ENCODE assay signal across 8 cellular contexts in the genomic region with DNA sequence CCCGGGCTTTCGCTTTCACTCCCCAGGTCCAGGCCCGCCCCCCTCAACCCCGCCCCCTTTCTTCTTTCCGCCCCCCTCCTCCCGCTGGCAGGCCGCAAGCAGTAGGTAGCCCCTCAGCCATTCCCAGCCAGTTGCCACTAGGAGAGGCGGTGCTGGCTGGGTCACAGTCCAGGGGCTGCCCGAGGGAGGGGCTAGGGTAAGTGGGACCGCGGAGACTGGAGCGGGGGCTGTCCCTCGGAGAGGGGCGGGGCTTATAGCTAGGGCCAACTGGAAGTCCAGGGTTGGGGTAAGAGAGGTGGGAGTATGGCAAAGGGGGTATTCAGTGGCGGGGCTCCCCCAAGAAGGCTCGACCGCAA. TPM values are rescaled to one million over a fixed set of nuclear protein-coding genes. Genes with fewer than 3 reads are reported as not detected.
DNase-seq lines count a peak whose midpoint lies in the region; ATAC-seq and TF ChIP-seq lines count a peak whose summit lies in the region.

No MANE protein-coding gene starts in this region.

- peak overlapping the region; percentile 95 for H3K4me2 ChIP-seq in trophoblast cell (ENCODE audit: low read length)

- peak overlapping the region; percentile 66 for H3K14ac ChIP-seq in trophoblast cell (ENCODE audit: low read length)

- no peak overlapping the region for H2BK12ac ChIP-seq in trophoblast cell (ENCODE audit: low read length)

- peak; percentile 67 for ATAC-seq in HG02798 (IDR thresholded peaks at IDR 0.05; ENCODE audit: poor library complexity, unreplicated experiment)

- peak overlapping the region; percentile 82 for H4K91ac ChIP-seq in trophoblast cell (ENCODE audit: low read depth, low read length)

- TF ChIP-seq CTCF in GM12875 (IDR thresholded peaks at IDR 0.05; ENCODE audit: borderline replicate concordance, insufficient read depth, low read depth, low read length), result no peak
- TF ChIP-seq CTCF in transverse colon (IDR thresholded peaks at IDR 0.05), result no peak

- TF ChIP-seq EP300 in transverse colon (IDR thresholded peaks at IDR 0.05; ENCODE audit: low read depth), result no peak

- TF ChIP-seq POLR2A in transverse colon (IDR thresholded peaks at IDR 0.05), result no peak

- peaks cover 15% of the 10 kb centered on the region for H3K79me1 ChIP-seq in trophoblast cell (ENCODE audit: low read length)

- no CpG with 5 or more reads among the region's 17 CpGs for WGBS in trophoblast cell (ENCODE audit: extremely low coverage, insufficient coverage, insufficient read length)
- 0% methylated on average over 17 of the region's 17 CpGs; no CpG with 5 or more reads in 1 of the 2 donors for WGBS in transverse colon (ENCODE audit: low coverage in 1 of 2), 2 donors

- no peak overlapping the region for H2AK5ac ChIP-seq in trophoblast cell (ENCODE audit: low read length)

- peak overlapping the region; percentile 83 for H4K8ac ChIP-seq in trophoblast cell (ENCODE audit: low read depth, low read length)

- H2BK120ac ChIP-seq in trophoblast cell (ENCODE audit: insufficient read depth, low read length, poor library complexity), result peak overlapping the region; percentile 43

- H3K9me3 ChIP-seq in adipocyte (ENCODE audit: control insufficient read depth, low read length), result no peaks in the 10 kb centered on the region
- H3K9me3 ChIP-seq in trophoblast cell (ENCODE audit: insufficient read depth, low read depth, low read length), result peaks cover 3% of the 10 kb centered on the region
- no peaks in the 10 kb centered on the region for H3K9me3 ChIP-seq in transverse colon

- H3K9ac ChIP-seq in adipocyte (ENCODE audit: low read length) (peak overlapping the region; percentile 92), trophoblast cell (ENCODE audit: low read length) (peak overlapping the region; percentile 84)

- H3K4me3 ChIP-seq in GM12875 (ENCODE audit: low read depth, low read length) (peak overlapping the region; percentile 63), adipocyte (ENCODE audit: low read length) (peak overlapping the region; percentile 97), trophoblast cell (ENCODE audit: low read depth, low read length) (peak overlapping the region; percentile 88), transverse colon (peak overlapping the region; percentile 71 to 98 (median 80))

- no peaks in the 10 kb centered on the region for H3K27me3 ChIP-seq in adipocyte (replicated peaks; ENCODE audit: control insufficient read depth, insufficient read depth, low read length)
- no peaks in the 10 kb centered on the region for H3K27me3 ChIP-seq in trophoblast cell (ENCODE audit: insufficient read depth, low read length)
- no peaks in the 10 kb centered on the region for H3K27me3 ChIP-seq in transverse colon

- H3K18ac ChIP-seq in trophoblast cell (ENCODE audit: low read length), result peak overlapping the region; percentile 52

- H3K27ac ChIP-seq in trophoblast cell (ENCODE audit: low read depth, low read length), result peak overlapping the region; percentile 80
- peak overlapping the region; percentile 94 to 99 (median 97) for H3K27ac ChIP-seq in transverse colon

- peaks cover 14% of the 10 kb centered on the region for H3K79me2 ChIP-seq in trophoblast cell (ENCODE audit: control insufficient read depth, insufficient read depth, low read length, poor library complexity)

- H2AFZ ChIP-seq in trophoblast cell (ENCODE audit: insufficient read depth, low read length, poor library complexity), result peak overlapping the region; percentile 89

- H4K12ac ChIP-seq in trophoblast cell (ENCODE audit: low read depth, low read length), result peak overlapping the region; percentile 39

- H3K36me3 ChIP-seq in adipocyte (ENCODE audit: control insufficient read depth, insufficient read depth, low read length, severe bottlenecking) (peaks cover 25% of the 10 kb centered on the region), trophoblast cell (ENCODE audit: control insufficient read depth in 1 of 2, insufficient read depth in 2 of 2, low read length in 2 of 2) (peaks cover 27 to 32% of the 10 kb centered on the region in 2 experiments), transverse colon (peaks cover 0 to 17% (median 3%) of the 10 kb centered on the region in 4 donors)

- in situ Hi-C loops in transverse colon (cut with MboI; ENCODE audit: low pct_ligation_motif_present in 1 of 4, low pct_unique_long_range_greater_than_20kb in 1 of 4, low sequenced_read_pairs in 3 of 4), result no loop called here

- intact Hi-C loops in cardiac septum (cut with DNase I) (no loop called here), transverse colon (cut with DNase I; ENCODE audit: low total_unique reads) (no loop called here)

- H3K23ac ChIP-seq in trophoblast cell (ENCODE audit: low read length), result no peak overlapping the region

- DNase-seq in NCI-H1417 (lab: John Stamatoyannopoulos, UW) (peak; percentile 96 to 99 (median 97)), SW 1271 (lab: John Stamatoyannopoulos, UW) (peak; percentile 93 to 97), adipocyte (ENCODE audit: low read depth) (peak; percentile 97), cardiac septum (ENCODE audit: low spot score) (peak; percentile 97), trophoblast cell (peak; percentile 95 to 96), transverse colon (peak; percentile 97)

- H2BK5ac ChIP-seq in trophoblast cell (ENCODE audit: low read depth, low read length, poor library complexity), result peak overlapping the region; percentile 44

- H3K4me1 ChIP-seq in adipocyte (ENCODE audit: control insufficient read depth, insufficient read depth, low read length) (peaks cover 36% of the 10 kb centered on the region), trophoblast cell (ENCODE audit: control insufficient read depth in 1 of 2, insufficient read depth in 2 of 2, low read length in 2 of 2) (peaks cover 10 to 16% of the 10 kb centered on the region in 2 experiments), transverse colon (peaks cover 16 to 54% (median 33%) of the 10 kb centered on the region in 4 donors)

- peak overlapping the region; percentile 16 for H3K4ac ChIP-seq in trophoblast cell (ENCODE audit: low read depth, low read length)

RNA-seq across cellular contexts. Expression of a gene that starts 0.2 kb away (rescaled TPM):
- total RNA-seq in cardiac septum (49.7 TPM), transverse colon (10 to 100 TPM; 59.5 to 69.8 (median 68.5) TPM)
- polyA plus RNA-seq in trophoblast cell (2013), result 88.2 and 92.1 TPM in 2 replicates

RNA-seq across cellular contexts. Expression of a gene that starts 0.7 kb away (rescaled TPM):
- total RNA-seq in cardiac septum (31.3 TPM), transverse colon (100 to 1,000 TPM in 1 of 4 donors, 10 to 100 TPM in 3; 56.7 to 258 (median 71.2) TPM)
- 59.3 and 66.6 TPM in 2 replicates for polyA plus RNA-seq in trophoblast cell (2013)

RNA-seq across cellular contexts. Expression of a gene that starts 5.2 kb away (rescaled TPM):
- total RNA-seq in cardiac septum, result 14.6 TPM
- polyA plus RNA-seq in trophoblast cell (2013), result 13.5 and 13.7 TPM in 2 replicates
- 10 to 100 TPM in 2 of 4 donors, 1 to 10 TPM in 1, not detected in 1; 2.2 to 15.4 (median 12.3) TPM for total RNA-seq in transverse colon

RNA-seq across cellular contexts. Expression of a gene that starts 10.6 kb away (rescaled TPM):
- total RNA-seq in cardiac septum (61.3 TPM), transverse colon (100 to 1,000 TPM in 2 of 4 donors, 10 to 100 TPM in 2; 38.8 to 198 (median 132) TPM)
- 67.4 and 69.1 TPM in 2 replicates for polyA plus RNA-seq in trophoblast cell (2013)

RNA-seq across cellular contexts. Expression of a gene that starts 14.5 kb away (rescaled TPM):
- total RNA-seq in cardiac septum, result 44.8 TPM
- 27.0 and 29.8 TPM in 2 replicates for polyA plus RNA-seq in trophoblast cell (2013)
- total RNA-seq in transverse colon, result 10 to 100 TPM; 44.2 to 81.9 (median 52.4) TPM

Comparison
In these comparisons a context has a peak if more than half of its experiments do, and no peak if none do; other contexts are left out.
1. Peak in every context shown above with its lines: DNase-seq, ATAC-seq, H3K4me3 ChIP-seq and H3K27ac ChIP-seq.